ENCODE assay signal across 17 cellular contexts in genomic region chr10:84567133-84567532, GRCh38.
A peak's percentile ranks its signal among the peaks of the same experiment; 100 is the strongest.
DNase-seq lines count a peak whose midpoint lies in the region; ATAC-seq and TF ChIP-seq lines count a peak whose summit lies in the region.
"Had no signal": no experiment of that assay in that cellular context is flagged by ENCODE, and none has a peak within 500 bp of the region (broad histone marks: within the 10 kb centered on the region; RNA-seq: fewer than 3 reads in every experiment).

No MANE protein-coding gene starts in this region.

- H3K27me3 Mint-ChIP-seq in endodermal cell (ENCODE audit: insufficient read depth) (no peaks in the 10 kb centered on the region), progenitor cell of endocrine pancreas (peaks cover 20% of the 10 kb centered on the region)

- H3K4me3 Mint-ChIP-seq in endodermal cell, result no peak overlapping the region
- no peak overlapping the region for H3K4me3 Mint-ChIP-seq in progenitor cell of endocrine pancreas (ENCODE audit: low read depth)
- H3K4me3 Mint-ChIP-seq: CD8-positive, alpha-beta memory T cell; HFFc6; IgD-negative memory B cell had no signal

- H3K4me2 ChIP-seq in smooth muscle cell, result peak overlapping the region; percentile 76
- H3K4me2 ChIP-seq: A549 had no signal

- 6 to 22% methylated on average over 2 of the region's 2 CpGs for WGBS in endodermal cell (ENCODE audit: insufficient coverage in 1 of 2, insufficient read length in 1 of 2), 2 experiments
- 8% methylated on average over 2 of the region's 2 CpGs for WGBS in smooth muscle cell (ENCODE audit: low lambda C conversion rate)

- TF ChIP-seq CTCF in WERI-Rb-1 (IDR thresholded peaks at IDR 0.05; ENCODE audit: low read depth, low read length) (no peak), endodermal cell (conservative IDR thresholded peaks at IDR 0.05) (no peak), smooth muscle cell (IDR thresholded peaks at IDR 0.05; ENCODE audit: borderline replicate concordance, insufficient read depth, poor library complexity, severe bottlenecking) (no peak), progenitor cell of endocrine pancreas (IDR thresholded peaks at IDR 0.05; ENCODE audit: unreplicated experiment) (no peak)

- H3K9ac ChIP-seq in HUES48 (ENCODE audit: low read depth, low read length) (no peak overlapping the region; the same call in 1 of the 2 replicates), endodermal cell (ENCODE audit: extremely low read depth, low read length, poor library complexity, severe bottlenecking) (peak overlapping the region; percentile 31), smooth muscle cell (ENCODE audit: low read depth) (no peak overlapping the region)

- H3K9me3 Mint-ChIP-seq in endodermal cell, result peaks cover 43% of the 10 kb centered on the region
- no peaks in the 10 kb centered on the region for H3K9me3 Mint-ChIP-seq in progenitor cell of endocrine pancreas (ENCODE audit: low read depth)
- H3K9me3 Mint-ChIP-seq: IgD-negative memory B cell had no signal

- no peak for ATAC-seq in HG03108 (IDR thresholded peaks at IDR 0.05; ENCODE audit: unreplicated experiment)
- ATAC-seq: A549, GM12878 had no signal

- DNase-seq in WERI-Rb-1, result peak; percentile 74
- peak; percentile 56 for DNase-seq in endodermal cell
- DNase-seq in smooth muscle cell (lab: John Stamatoyannopoulos, UW; ENCODE audit: unreplicated experiment), result no peak
- no peak for DNase-seq in progenitor cell of endocrine pancreas (ENCODE audit: low spot score, unreplicated experiment)
- no peak for DNase-seq in RPMI8226
- DNase-seq: Caco-2; CD8-positive, alpha-beta memory T cell; GOT3; HCEC 1CT; HFFc6; KG1 had no signal

- H3K36me3 Mint-ChIP-seq in endodermal cell (ENCODE audit: low read depth) (peaks cover 10% of the 10 kb centered on the region), progenitor cell of endocrine pancreas (ENCODE audit: insufficient read depth) (no peaks in the 10 kb centered on the region)
- H3K36me3 Mint-ChIP-seq: CD8-positive, alpha-beta memory T cell; IgD-negative memory B cell had no signal

- H3K27me3 ChIP-seq in HUES48 (ENCODE audit: control insufficient read depth, insufficient read depth, low read length) (no peaks in the 10 kb centered on the region), WERI-Rb-1 (ENCODE audit: insufficient read depth, low read depth, severe bottlenecking) (no peaks in the 10 kb centered on the region), endodermal cell (ENCODE audit: control insufficient read depth, insufficient read depth, low read length, poor library complexity, severe bottlenecking) (no peaks in the 10 kb centered on the region), smooth muscle cell (ENCODE audit: low read depth) (no peaks in the 10 kb centered on the region)

- H3K79me2 ChIP-seq in smooth muscle cell (ENCODE audit: low read depth), result no peaks in the 10 kb centered on the region

- H3K27ac ChIP-seq in HUES48 (ENCODE audit: low read depth, low read length) (peak overlapping the region; percentile 84), WERI-Rb-1 (peak overlapping the region; percentile 67), endodermal cell (ENCODE audit: low read depth, low read length) (peak overlapping the region; percentile 10), smooth muscle cell (ENCODE audit: low read depth) (peak overlapping the region; percentile 3)
- H3K27ac ChIP-seq: A549, HL-60 had no signal

- H2AFZ ChIP-seq in smooth muscle cell (ENCODE audit: low read depth), result no peak overlapping the region

- no peaks in the 10 kb centered on the region for H4K20me1 ChIP-seq in smooth muscle cell (ENCODE audit: low read depth)

- H3K4me1 ChIP-seq in HUES48 (ENCODE audit: control insufficient read depth, insufficient read depth, low read length), result peaks cover 23% of the 10 kb centered on the region
- H3K4me1 ChIP-seq in endodermal cell (ENCODE audit: control insufficient read depth, insufficient read depth, low read length), result peaks cover 15% of the 10 kb centered on the region
- H3K4me1 ChIP-seq in smooth muscle cell (ENCODE audit: low read depth), result peaks cover 8% of the 10 kb centered on the region
- H3K4me1 ChIP-seq: A549 had no signal

- H3K4me3 ChIP-seq in HUES48 (ENCODE audit: low read depth, low read length), result no peak overlapping the region
- H3K4me3 ChIP-seq in WERI-Rb-1 (ENCODE audit: low read depth, low read length), result peak overlapping the region; percentile 13; the same call in 1 of the 2 replicates
- peak overlapping the region; percentile 47 for H3K4me3 ChIP-seq in endodermal cell (ENCODE audit: low read length)
- H3K4me3 ChIP-seq in smooth muscle cell, result no peak overlapping the region
- H3K4me3 ChIP-seq: A549, GM12878 had no signal

- H3K27ac Mint-ChIP-seq in endodermal cell (peak overlapping the region; percentile 91), progenitor cell of endocrine pancreas (no peak overlapping the region)
- H3K27ac Mint-ChIP-seq: CD8-positive, alpha-beta memory T cell; HFFc6; IgD-negative memory B cell had no signal

- H3K9me3 ChIP-seq in HUES48 (ENCODE audit: control insufficient read depth, insufficient read depth, low read length) (peaks cover 8% of the 10 kb centered on the region), WERI-Rb-1 (ENCODE audit: severe bottlenecking) (no peaks in the 10 kb centered on the region), endodermal cell (ENCODE audit: control insufficient read depth, low read length) (peaks cover 34% of the 10 kb centered on the region), smooth muscle cell (replicated peaks; ENCODE audit: low read depth) (no peaks in the 10 kb centered on the region)
- H3K9me3 ChIP-seq: A549, Caco-2 had no signal

- H3K4me1 Mint-ChIP-seq in endodermal cell (peaks cover 38% of the 10 kb centered on the region), progenitor cell of endocrine pancreas (ENCODE audit: low read depth) (peaks cover 5% of the 10 kb centered on the region)

- no peaks in the 10 kb centered on the region for H3K36me3 ChIP-seq in HUES48 (ENCODE audit: control insufficient read depth, insufficient read depth, low read length)
- no peaks in the 10 kb centered on the region for H3K36me3 ChIP-seq in WERI-Rb-1
- H3K36me3 ChIP-seq in endodermal cell (ENCODE audit: control insufficient read depth, insufficient read depth, low read length), result no peaks in the 10 kb centered on the region
- no peaks in the 10 kb centered on the region for H3K36me3 ChIP-seq in smooth muscle cell (ENCODE audit: low read depth)

- H3F3A ChIP-seq in smooth muscle cell (ENCODE audit: low read depth), result no peaks in the 10 kb centered on the region

Comparison
In these comparisons a context has a peak if more than half of its experiments do, and no peak if none do; other contexts are left out.
1. H3K27ac ChIP-seq: peak in every context shown above with its lines; median percentile 84 in HUES48; 67 in WERI-Rb-1; 10 in endodermal cell; 3 in smooth muscle cell.
2. H3K4me3 ChIP-seq: peak in WERI-Rb-1 (single experiment) and endodermal cell (single experiment); none in HUES48 (single experiment) and smooth muscle cell (single experiment).
3. DNase-seq: peak in WERI-Rb-1 (single experiment) and endodermal cell (single experiment); none in smooth muscle cell (single experiment), progenitor cell of endocrine pancreas (single experiment) and RPMI8226 (single experiment).